ENCODE assay signal across 30 cellular contexts in the genomic region with DNA sequence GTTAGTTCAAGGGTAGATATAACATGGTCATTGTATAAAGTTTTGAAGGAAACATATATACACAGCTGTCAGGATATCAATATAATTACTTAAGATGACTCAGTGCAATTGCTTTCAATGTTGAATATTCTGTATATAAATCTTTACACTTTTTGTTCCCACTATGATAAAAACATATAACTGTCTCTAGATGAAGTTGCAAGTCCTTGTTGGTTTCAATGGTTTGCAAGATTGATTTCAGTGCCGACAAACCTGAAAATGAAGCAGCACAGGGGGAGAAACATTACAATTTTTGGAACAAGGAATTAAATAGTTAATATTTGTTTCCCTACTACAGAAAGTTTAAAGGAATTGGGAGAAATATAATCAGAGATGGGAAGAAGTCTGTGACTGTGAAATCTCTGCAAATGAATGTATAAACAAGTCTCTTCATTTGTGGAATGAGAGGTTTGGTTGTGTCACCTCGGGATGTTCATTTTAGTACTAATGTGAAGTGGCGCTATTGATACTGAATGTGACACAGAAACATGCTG. TPM values are rescaled to one million over a fixed set of nuclear protein-coding genes. Genes with fewer than 3 reads are reported as not detected.
"Had no signal": no experiment of that assay in that cellular context is flagged by ENCODE, and none has a peak within 500 bp of the region (broad histone marks: within the 10 kb centered on the region; RNA-seq: fewer than 3 reads in every experiment).

No MANE protein-coding gene starts in this region.

- DNase-seq: colonic mucosa; cortex of kidney; effector CD8-positive, alpha-beta T cell; effector memory CD8-positive, alpha-beta T cell; endodermal cell; esophagus squamous epithelium; foreskin fibroblast; foreskin melanocyte; gastrocnemius medialis; heart left ventricle; hippocampal formation; left cardiac atrium; left lung; left ventricle myocardium superior; lower lobe of right lung; mesenchymal stem cell; midbrain; naive thymus-derived CD4-positive, alpha-beta T cell had no signal

- ATAC-seq: effector memory CD8-positive, alpha-beta T cell; esophagus mucosa; gastrocnemius medialis; heart left ventricle; left cardiac atrium; left lung; left ventricle myocardium superior; lower lobe of right lung; naive thymus-derived CD4-positive, alpha-beta T cell had no signal

- FAIRE-seq: endometrium, islet of Langerhans, keratinocyte had no signal

- H3K4me3 ChIP-seq: colonic mucosa, esophagus squamous epithelium, gastrocnemius medialis, heart left ventricle, left lung, lower lobe of right lung had no signal

- H3K9me3 ChIP-seq: colonic mucosa, esophagus squamous epithelium, gastrocnemius medialis, left lung, lower lobe of right lung had no signal

- H3K27me3 ChIP-seq: colonic mucosa had no signal

- H3K36me3 ChIP-seq: colonic mucosa, esophagus squamous epithelium, gastrocnemius medialis, heart left ventricle, left lung, lower lobe of right lung had no signal

- H3K36me3 Mint-ChIP-seq: naive thymus-derived CD4-positive, alpha-beta T cell had no signal

- H3K4me3 Mint-ChIP-seq: dendritic cell treated with granulocyte-macrophage colony-stimulating factor and Interleukin-4, amounts not matched to agents 40 ng/mL and 50 ng/mL, for 4 days; effector memory CD8-positive, alpha-beta T cell; endodermal cell; naive thymus-derived CD4-positive, alpha-beta T cell had no signal

- H3K27ac ChIP-seq: colonic mucosa, epithelial cell of prostate, esophagus squamous epithelium, gastrocnemius medialis, heart left ventricle, left lung, lower lobe of right lung had no signal

- H3K27ac Mint-ChIP-seq: dendritic cell treated with granulocyte-macrophage colony-stimulating factor and Interleukin-4, amounts not matched to agents 40 ng/mL and 50 ng/mL, for 4 days; effector memory CD8-positive, alpha-beta T cell; endodermal cell; naive thymus-derived CD4-positive, alpha-beta T cell had no signal

- H3K9me3 Mint-ChIP-seq: dendritic cell treated with granulocyte-macrophage colony-stimulating factor and Interleukin-4, amounts not matched to agents 40 ng/mL and 50 ng/mL, for 4 days; effector memory CD8-positive, alpha-beta T cell had no signal

- H3K4me1 ChIP-seq: colonic mucosa, esophagus squamous epithelium, gastrocnemius medialis, heart left ventricle, left lung, lower lobe of right lung had no signal

RNA-seq across cellular contexts. Expression of gene OR13A1, which starts 54.1 kb away (rescaled TPM):
- total RNA-seq: colonic mucosa, dermis microvascular lymphatic vessel endothelial cell, gastrocnemius medialis, glomerular endothelial cell, kidney epithelial cell, left cardiac atrium, left lung, left ventricle myocardium superior, lower lobe of right lung, lung microvascular endothelial cell, mesenteric fat pad, mucosa of gallbladder had no signal
- polyA plus RNA-seq: keratinocyte had no signal
